ENCODE assay signal across 23 cellular contexts in the genomic region with DNA sequence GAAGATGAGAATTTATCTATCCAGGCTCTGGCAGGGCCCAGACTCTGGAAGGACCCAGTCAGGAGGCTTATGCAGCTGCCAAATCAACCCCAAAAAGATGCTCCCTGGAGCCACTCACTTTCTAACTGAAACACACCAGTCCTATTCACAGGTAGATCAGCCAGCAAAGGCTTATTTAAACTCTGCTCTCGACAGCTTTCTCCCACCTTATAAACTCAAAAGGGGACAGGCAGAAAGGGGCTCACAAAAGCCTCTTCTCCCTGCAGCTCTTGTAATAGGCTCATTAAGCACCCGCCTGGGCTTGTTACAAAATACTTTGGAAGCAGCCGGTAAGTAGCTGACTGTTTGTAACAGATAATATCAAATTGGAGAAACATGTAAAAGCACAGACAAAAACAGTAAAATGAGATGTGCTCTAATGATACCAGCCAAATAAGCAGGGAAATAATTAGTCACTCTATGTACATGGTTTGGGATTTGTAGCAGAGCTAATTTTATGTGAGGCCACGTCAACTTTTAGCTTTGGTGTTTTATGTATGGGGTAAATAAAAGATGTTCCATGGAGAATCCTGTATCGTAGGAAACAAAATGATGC.
"Had no signal": no experiment of that assay in that cellular context is flagged by ENCODE, and none has a peak within 500 bp of the region (broad histone marks: within the 10 kb centered on the region; RNA-seq: fewer than 3 reads in every experiment).

No MANE protein-coding gene starts in this region.

- H3K36me3 ChIP-seq: ascending aorta, esophagus muscularis mucosa, neutrophil, pancreas, thoracic aorta, upper lobe of left lung had no signal

- H3K4me1 ChIP-seq: ascending aorta, esophagus muscularis mucosa, pancreas, upper lobe of left lung had no signal

- DNase-seq: activated CD4-positive, alpha-beta T cell treated with anti-CD3 and anti-CD28 coated beads, Interleukin-2, amount 50 U/mL, for 1 hour; activated CD8-positive, alpha-beta memory T cell treated with anti-CD3 and anti-CD28 coated beads, Interleukin-2, amount 50 U/mL, for 4 hours; activated effector memory CD4-positive, alpha-beta T cell treated with Interleukin-2 at 50 U/mL for 16 hours; activated naive CD4-positive, alpha-beta T cell treated with anti-CD3 and anti-CD28 coated beads, Interleukin-2, amount 50 U/mL, for 16 hours; activated T-cell treated with anti-CD3 and anti-CD28 coated beads, Interleukin-2, amount 50 U/mL, for 4 hours; immature natural killer cell; mesenchymal stem cell; mucosa of descending colon; naive thymus-derived CD4-positive, alpha-beta T cell; pancreas; stimulated activated CD4-positive, alpha-beta T cell treated with anti-CD3 and anti-CD28 coated beads, Interleukin-4, amount 100 ng/mL, for 24 hours; upper lobe of left lung had no signal

- H3K4me3 Mint-ChIP-seq: activated T-cell treated with anti-CD3 and anti-CD28 coated beads, Interleukin-2, amount 50 U/mL, for 4 hours; central memory CD8-positive, alpha-beta T cell; immature natural killer cell; naive thymus-derived CD4-positive, alpha-beta T cell; stimulated activated effector memory CD8-positive, alpha-beta T cell treated with anti-CD3 and anti-CD28 coated beads, Interleukin-12 subunit alpha, Interleukin-12 subunit beta, amount 100 ng/mL, for 72 hours had no signal

- H3K27ac Mint-ChIP-seq: immature natural killer cell; naive thymus-derived CD4-positive, alpha-beta T cell; stimulated activated effector memory CD8-positive, alpha-beta T cell treated with anti-CD3 and anti-CD28 coated beads, Interleukin-12 subunit alpha, Interleukin-12 subunit beta, amount 100 ng/mL, for 72 hours had no signal

- H3K36me3 Mint-ChIP-seq: immature natural killer cell; naive thymus-derived CD4-positive, alpha-beta T cell; stimulated activated effector memory CD8-positive, alpha-beta T cell treated with anti-CD3 and anti-CD28 coated beads, Interleukin-12 subunit alpha, Interleukin-12 subunit beta, amount 100 ng/mL, for 72 hours had no signal

- H3K4me2 ChIP-seq: smooth muscle cell had no signal

- H3K27ac ChIP-seq: ascending aorta, coronary artery, esophagus muscularis mucosa, neutrophil, pancreas, thoracic aorta, upper lobe of left lung had no signal

- ATAC-seq: activated CD4-positive, CD25-positive, alpha-beta regulatory T cell treated with anti-CD3 and anti-CD28 coated beads, Interleukin-2, amount 50 U/mL, for 24 hours; activated T-cell treated with anti-CD3 and anti-CD28 coated beads, Interleukin-2, amount 50 U/mL, for 4 hours; mucosa of descending colon; naive thymus-derived CD4-positive, alpha-beta T cell; pancreas; sciatic nerve; stimulated activated effector memory CD8-positive, alpha-beta T cell treated with anti-CD3 and anti-CD28 coated beads, Interleukin-12 subunit alpha, Interleukin-12 subunit beta, amount 100 ng/mL, for 72 hours had no signal

- FAIRE-seq: endothelial cell of umbilical vein had no signal

- H3K9me3 Mint-ChIP-seq: activated T-cell treated with anti-CD3 and anti-CD28 coated beads, Interleukin-2, amount 50 U/mL, for 4 hours; central memory CD8-positive, alpha-beta T cell had no signal

- H3K27me3 ChIP-seq: ascending aorta, esophagus muscularis mucosa, pancreas, upper lobe of left lung had no signal

- H3K4me1 Mint-ChIP-seq: central memory CD8-positive, alpha-beta T cell; immature natural killer cell; naive thymus-derived CD4-positive, alpha-beta T cell; stimulated activated effector memory CD8-positive, alpha-beta T cell treated with anti-CD3 and anti-CD28 coated beads, Interleukin-12 subunit alpha, Interleukin-12 subunit beta, amount 100 ng/mL, for 72 hours had no signal

- H3K9me3 ChIP-seq: ascending aorta, esophagus muscularis mucosa, mucosa of descending colon, neutrophil, pancreas, thoracic aorta, upper lobe of left lung had no signal

- H3K4me3 ChIP-seq: ascending aorta, coronary artery, esophagus muscularis mucosa, mucosa of descending colon, pancreas, smooth muscle cell, thoracic aorta, upper lobe of left lung had no signal
